8 cellular contexts compared by ENCODE assay signal in genomic region chr1:36397378-36398230, GRCh38. TPM values are rescaled to one million over a fixed set of nuclear protein-coding genes. Genes with fewer than 3 reads are reported as not detected.
DNase-seq lines count a peak whose midpoint lies in the region; ATAC-seq, FAIRE-seq and TF ChIP-seq lines count a peak whose summit lies in the region.

Gene LSM10 (minus strand): TSS chr1:36397908. CDS start chr1:36394129, 3,779 bp downstream.

- CTCF ChIA-PET in AG04449 (lab: Yijun Ruan, JAX), result interaction anchor here (0.7 to 3.5 kb wide), 9 partner anchors 11 to 112 kb away, joined by 3 to 19 read pairs (median 6); no protein-coding TSS in a partner anchor

- no peak for TF ChIP-seq CTCF in AG04449 (IDR thresholded peaks at IDR 0.05; ENCODE audit: insufficient read depth, low read length, missing control alignments)
- no peak for TF ChIP-seq CTCF in WERI-Rb-1 (IDR thresholded peaks at IDR 0.05; ENCODE audit: low read depth, low read length)
- no peak for TF ChIP-seq CTCF in breast epithelium (IDR thresholded peaks at IDR 0.05)

- H3K4me3 ChIP-seq in AG04449 (ENCODE audit: low read depth, low read length) (peak within 1 kb of the TSS; percentile 85), WERI-Rb-1 (ENCODE audit: low read depth, low read length) (peak within 1 kb of the TSS; percentile 82), breast epithelium (peak within 1 kb of the TSS; percentile 57 to 84 (median 82)), iPS-20b (ENCODE audit: low read length) (peak within 1 kb of the TSS; percentile 94), small intestine (ENCODE audit: low read depth in 1 of 2, low read length in 2 of 2) (peak within 1 kb of the TSS; percentile 68 to 71)

- 1% methylated on average over 48 to 60 of the region's 60 CpGs for WGBS in small intestine, 3 donors

- H3K36me3 ChIP-seq in WERI-Rb-1, result peaks cover 16% of the 10 kb centered on the region
- H3K36me3 ChIP-seq in breast epithelium, result no peaks in the 10 kb centered on the region
- H3K36me3 ChIP-seq in iPS-20b (ENCODE audit: insufficient read depth, low read depth, low read length), result peaks cover 17% of the 10 kb centered on the region
- H3K36me3 ChIP-seq in small intestine (ENCODE audit: control insufficient read depth in 2 of 2, insufficient read depth in 2 of 2, low read length in 2 of 2), result peaks cover 6 to 7% of the 10 kb centered on the region in 2 donors

- intact Hi-C loops in breast epithelium (cut with DNase I; ENCODE audit: low total_unique reads), result no loop called here

- no peaks in the 10 kb centered on the region for H3K27me3 ChIP-seq in WERI-Rb-1 (ENCODE audit: insufficient read depth, low read depth, severe bottlenecking)
- H3K27me3 ChIP-seq in breast epithelium, result no peaks in the 10 kb centered on the region
- H3K27me3 ChIP-seq in iPS-20b (ENCODE audit: insufficient read depth, low read length), result no peaks in the 10 kb centered on the region
- H3K27me3 ChIP-seq in small intestine (ENCODE audit: control insufficient read depth in 2 of 2, insufficient read depth in 2 of 2, low read length in 2 of 2), result no peaks in the 10 kb centered on the region

- POLR2A ChIA-PET in AG04449 (lab: Yijun Ruan, JAX), result interaction anchor here (0.5 to 2.0 kb wide), 5 partner anchors 8 to 75 kb away, joined by 3 to 29 read pairs (median 5); no protein-coding TSS in a partner anchor

- ATAC-seq in GM18907 (IDR thresholded peaks at IDR 0.05; ENCODE audit: unreplicated experiment) (peak; percentile 60), HG03159 (IDR thresholded peaks at IDR 0.05; ENCODE audit: unreplicated experiment) (peak; percentile 60)

- H3K9ac ChIP-seq in iPS-20b (ENCODE audit: low read depth, low read length), result peak within 1 kb of the TSS; percentile 92

- peak within 1 kb of the TSS; percentile 37 for H3K27ac ChIP-seq in WERI-Rb-1
- H3K27ac ChIP-seq in breast epithelium, result peak within 1 kb of the TSS; percentile 92
- H3K27ac ChIP-seq in iPS-20b (ENCODE audit: low read length), result peak within 1 kb of the TSS; percentile 23
- peak within 1 kb of the TSS; percentile 72 to 94 for H3K27ac ChIP-seq in small intestine (ENCODE audit: low read depth in 1 of 2, low read length in 1 of 2)

- peak; percentile 44 for DNase-seq in AG04449 (ENCODE audit: low read depth, low spot score)
- DNase-seq in NCI-H2227 treated with DMSO at 0.1 percent for 48 hours (lab: John Stamatoyannopoulos, UW), result peak; percentile 85
- DNase-seq in WERI-Rb-1, result peak; percentile 93
- DNase-seq in breast epithelium (ENCODE audit: low spot score in 2 of 2), result peak; percentile 89 to 92
- peak; percentile 96 for DNase-seq in small intestine

- peak; percentile 84 for TF ChIP-seq POLR2A in breast epithelium (IDR thresholded peaks at IDR 0.05)

- H3K9me3 ChIP-seq in WERI-Rb-1 (ENCODE audit: severe bottlenecking) (no peaks in the 10 kb centered on the region), breast epithelium (no peaks in the 10 kb centered on the region), iPS-20b (ENCODE audit: insufficient read depth, low read depth, low read length) (no peaks in the 10 kb centered on the region), small intestine (ENCODE audit: control insufficient read depth, low read depth) (no peaks in the 10 kb centered on the region)

- no peak for FAIRE-seq in small intestine (lab: Jason Lieb, UNC)

- H3K4me1 ChIP-seq in breast epithelium, result no peaks in the 10 kb centered on the region
- peaks cover 9% of the 10 kb centered on the region; the same call in 1 of the 2 replicates for H3K4me1 ChIP-seq in iPS-20b (ENCODE audit: insufficient read depth, low read length)
- H3K4me1 ChIP-seq in small intestine (ENCODE audit: control insufficient read depth in 2 of 2, insufficient read depth in 1 of 2, low read depth in 1 of 2, low read length in 1 of 2), result peaks cover 0 to 6% of the 10 kb centered on the region in 2 donors

RNA-seq across cellular contexts. Expression of gene LSM10, which starts in this region (rescaled TPM):
- total RNA-seq in breast epithelium, result 10 to 100 TPM; 31.8 to 49.5 (median 39.7) TPM
- 10 to 100 TPM; 48.1 to 55.5 (median 51.9) TPM for polyA plus RNA-seq in small intestine

Comparison
In these comparisons a context has a peak if more than half of its experiments do, and no peak if none do; other contexts are left out.
1. Peak in every context shown above with its lines: DNase-seq, ATAC-seq, H3K4me3 ChIP-seq and H3K27ac ChIP-seq.
2. DNase-seq: peak in every context shown above with its lines; median percentile 96 in small intestine; 93 in WERI-Rb-1; 90 in breast epithelium; 85 in NCI-H2227 treated with DMSO at 0.1 percent for 48 hours; 44 in AG04449.
3. H3K27ac ChIP-seq: peak in every context shown above with its lines; median percentile 92 in breast epithelium; 83 in small intestine; 37 in WERI-Rb-1; 23 in iPS-20b.